8 cellular contexts compared by ENCODE assay signal in genomic region chr2:113157108-113157896, GRCh38. TPM values are rescaled to one million over a fixed set of nuclear protein-coding genes. Genes with fewer than 3 reads are reported as not detected.
DNase-seq lines count a peak whose midpoint lies in the region; ATAC-seq, FAIRE-seq and TF ChIP-seq lines count a peak whose summit lies in the region.

No MANE protein-coding gene starts in this region.

- H3K4me3 Mint-ChIP-seq in Caco-2 (ENCODE audit: unreplicated experiment): peak overlapping the region; percentile 75
- peak overlapping the region; percentile 86 for H3K4me3 Mint-ChIP-seq in activated T-cell treated with anti-CD3 and anti-CD28 coated beads, Interleukin-2, amount 50 U/mL, for 4 hours

- H3K4me1 ChIP-seq in Caco-2 (peaks cover 22% of the 10 kb centered on the region), pancreas (peaks cover 6 to 22% (median 7%) of the 10 kb centered on the region in 3 donors)

- CTCF ChIA-PET in Caco-2 (lab: Charles Lee): interaction anchor here (1.0 to 4.7 kb wide), 6 partner anchors 18 to 197 kb away, joined by 3 to 50 read pairs (median 10); no protein-coding TSS in a partner anchor

- H3K36me3 Mint-ChIP-seq in Caco-2 (ENCODE audit: insufficient read depth, unreplicated experiment): peaks cover 5% of the 10 kb centered on the region
- H3K36me3 Mint-ChIP-seq in activated T-cell treated with anti-CD3 and anti-CD28 coated beads, Interleukin-2, amount 50 U/mL, for 4 hours (ENCODE audit: insufficient read depth): no peaks in the 10 kb centered on the region

- peaks cover 5% of the 10 kb centered on the region for H3K4me1 Mint-ChIP-seq in Caco-2 (ENCODE audit: low read depth, unreplicated experiment)
- H3K4me1 Mint-ChIP-seq in activated T-cell treated with anti-CD3 and anti-CD28 coated beads, Interleukin-2, amount 50 U/mL, for 4 hours (ENCODE audit: low read depth): peaks cover 23% of the 10 kb centered on the region

- H3K27me3 ChIP-seq in Caco-2 (replicated peaks; ENCODE audit: control insufficient read depth, insufficient read depth, low read length) (no peaks in the 10 kb centered on the region), pancreas (no peaks in the 10 kb centered on the region)

- peak overlapping the region; percentile 64 to 93 (median 78) for H3K27ac ChIP-seq in pancreas

- intact Hi-C loops in Caco-2 (cut with micrococcal nuclease; ENCODE audit: unreplicated experiment): loop anchor here (2.0 kb wide), 1 partner anchor 23 kb away; no protein-coding TSS in a partner anchor
- intact Hi-C loops in pancreas (cut with DNase I): loop anchor here in 1 of 3 donors (5.0 kb wide), 1 partner anchor 40 kb away; no protein-coding TSS in a partner anchor

- ATAC-seq in GM21619 (IDR thresholded peaks at IDR 0.05; ENCODE audit: unreplicated experiment) (peak; percentile 69), pancreas (peak; percentile 83 to 89 (median 85)), GM21447 (IDR thresholded peaks at IDR 0.05; ENCODE audit: unreplicated experiment) (no peak), HG03565 (IDR thresholded peaks at IDR 0.05; ENCODE audit: unreplicated experiment) (no peak)
- ATAC-seq in activated T-cell treated with anti-CD3 and anti-CD28 coated beads, Interleukin-2, amount 50 U/mL, for 4 hours: peak; percentile 78 to 81

- TF ChIP-seq POLR2A in NB4 (IDR thresholded peaks at IDR 0.05; ENCODE audit: extremely low read depth, insufficient read length): no peak

- H3K9me3 Mint-ChIP-seq in Caco-2 (ENCODE audit: unreplicated experiment): no peaks in the 10 kb centered on the region
- no peaks in the 10 kb centered on the region for H3K9me3 Mint-ChIP-seq in activated T-cell treated with anti-CD3 and anti-CD28 coated beads, Interleukin-2, amount 50 U/mL, for 4 hours

- H3K9me3 ChIP-seq in Caco-2: no peaks in the 10 kb centered on the region
- no peaks in the 10 kb centered on the region for H3K9me3 ChIP-seq in pancreas

- H3K36me3 ChIP-seq in Caco-2 (ENCODE audit: control insufficient read depth, insufficient read depth, low read length) (no peaks in the 10 kb centered on the region), pancreas (no peaks in the 10 kb centered on the region)

- TF ChIP-seq CTCF in Caco-2 (IDR thresholded peaks at IDR 0.05; ENCODE audit: insufficient read depth in 1 of 2, low read depth in 1 of 2, low read length in 1 of 2, severe bottlenecking in 1 of 2, unreplicated experiment in 1 of 2): no peak
- no peak for TF ChIP-seq CTCF in NB4 (IDR thresholded peaks at IDR 0.05; ENCODE audit: low read depth, low read length)
- no peak for TF ChIP-seq CTCF in foreskin fibroblast (IDR thresholded peaks at IDR 0.05; ENCODE audit: low read depth, low read length)
- TF ChIP-seq CTCF in pancreas (IDR thresholded peaks at IDR 0.05): no peak

- BruUV-seq in Caco-2 (replicated peaks; lab: Mats Ljungman, UMichigan): no TSS peak

- no peaks in the 10 kb centered on the region for H3K27me3 Mint-ChIP-seq in Caco-2 (ENCODE audit: insufficient read depth, unreplicated experiment)
- H3K27me3 Mint-ChIP-seq in activated T-cell treated with anti-CD3 and anti-CD28 coated beads, Interleukin-2, amount 50 U/mL, for 4 hours (ENCODE audit: low read depth): no peaks in the 10 kb centered on the region

- POLR2A ChIA-PET in Caco-2 (lab: Charles Lee): interaction anchor here (1.0 to 1.3 kb wide), 4 partner anchors 23 to 42 kb away, joined by 3 to 5 read pairs (median 3); no protein-coding TSS in a partner anchor

- H3K4me3 ChIP-seq in Caco-2 (ENCODE audit: low read depth, low read length): peak overlapping the region; percentile 80
- H3K4me3 ChIP-seq in NB4 (ENCODE audit: low read depth, low read length): peak overlapping the region; percentile 73
- H3K4me3 ChIP-seq in foreskin fibroblast (ENCODE audit: low read depth in 1 of 2, low read length in 2 of 2): peak overlapping the region; percentile 56 to 58
- peak overlapping the region; percentile 56 to 69 (median 62) for H3K4me3 ChIP-seq in pancreas

- DNase-seq in Caco-2: peak; percentile 87 to 88
- peak; percentile 79 for DNase-seq in NB4 (ENCODE audit: low read depth)
- DNase-seq in activated T-cell treated with anti-CD3 and anti-CD28 coated beads, Interleukin-2, amount 50 U/mL, for 4 hours: peak; percentile 44
- peak in 1 of 2 donors; percentile 34 for DNase-seq in foreskin fibroblast
- DNase-seq in pancreas: peak; percentile 72 to 89 (median 82)

- peak overlapping the region; percentile 33 for H3K27ac Mint-ChIP-seq in Caco-2 (ENCODE audit: unreplicated experiment)

- WGBS in pancreas, 2 donors: 0 to 1% methylated on average over 89 to 92 of the region's 92 CpGs

- FAIRE-seq in pancreas (lab: Jason Lieb, UNC): no peak

RNA-seq across cellular contexts. Expression of gene PSD4, which starts 16.5 kb away (rescaled TPM):
- 15.5 and 18.7 TPM in 2 replicates for total RNA-seq in Caco-2 (2022)
- 100 to 1,000 TPM; 155 to 172 (median 164) TPM for total RNA-seq in activated T-cell treated with anti-CD3 and anti-CD28 coated beads, Interleukin-2, amount 50 U/mL, for 4 hours
- total RNA-seq in pancreas: 10 to 100 TPM; 15.9 to 37.6 (median 23.4) TPM
- 10 to 100 TPM; 28.2 to 31.4 TPM for polyA plus RNA-seq in pancreas

RNA-seq across cellular contexts. Expression of gene IL1RN, which starts 29.9 kb away (rescaled TPM):
- total RNA-seq in Caco-2 (2022) (not detected in 2 replicates), pancreas (1 to 10 TPM in 3 of 6 donors, under 1 TPM in 2, not detected in 1; 0.37 to 3.1 (median 1.4) TPM)
- total RNA-seq in activated T-cell treated with anti-CD3 and anti-CD28 coated beads, Interleukin-2, amount 50 U/mL, for 4 hours: 1 to 10 TPM; 1.2 to 2.5 (median 1.8) TPM
- polyA plus RNA-seq in pancreas: 1 to 10 TPM in 1 of 2 donors, under 1 TPM in 1; 0.65 to 1.6 TPM

Comparison
In these comparisons a context has a peak if more than half of its experiments do, and no peak if none do; other contexts are left out.
1. ATAC-seq: peak in GM21619 (single experiment), activated T-cell treated with anti-CD3 and anti-CD28 coated beads, Interleukin-2, amount 50 U/mL, for 4 hours (2 of 2) and pancreas (4 of 4); none in GM21447 (single experiment) and HG03565 (single experiment).
2. Peak in every context shown above with its lines, with median percentiles within 50 percentile points of each other: H3K4me3 ChIP-seq.